ENCODE assay signal across 8 cellular contexts in genomic region chr2:65056215-65056989, GRCh38. TPM values are rescaled to one million over a fixed set of nuclear protein-coding genes. Genes with fewer than 3 reads are reported as not detected.
DNase-seq lines count a peak whose midpoint lies in the region; ATAC-seq and TF ChIP-seq lines count a peak whose summit lies in the region.

TSS of gene CEP68 (plus strand) at chr2:65056416. CDS start at chr2:65069445, 13,029 bp downstream.

- no peaks in the 10 kb centered on the region for H3K36me3 ChIP-seq in BJ (ENCODE audit: control insufficient read depth, insufficient read depth, low read length)

- H3K27ac ChIP-seq in cingulate gyrus (ENCODE audit: low read depth, low read length) = peak within 1 kb of the TSS; percentile 75

- peak within 1 kb of the TSS; percentile 52 for H3K4me3 ChIP-seq in BJ (ENCODE audit: low read depth, low read length)

- no peak for TF ChIP-seq CTCF in BJ (IDR thresholded peaks at IDR 0.05; ENCODE audit: insufficient read depth, low read depth, low read length)

- ATAC-seq in HG03457 (IDR thresholded peaks at IDR 0.05; ENCODE audit: unreplicated experiment) = peak; percentile 76

- CTCF ChIA-PET in BJ (lab: Yijun Ruan, JAX) = interaction anchor here (0.6 to 2.7 kb wide), 7 partner anchors 8 to 140 kb away, joined by 3 to 10 read pairs (median 4); no protein-coding TSS in a partner anchor

- no peaks in the 10 kb centered on the region for H3K27me3 ChIP-seq in BJ (ENCODE audit: control insufficient read depth, insufficient read depth, low read length)

- DNase-seq in BJ (ENCODE audit: low read depth) (peak; percentile 83), GM19240 (ENCODE audit: insufficient read length, low spot score) (peak; percentile 90), NCI-H524 (lab: John Stamatoyannopoulos, UW) (peak; percentile 88 to 98), kidney glomerular epithelial cell (lab: John Stamatoyannopoulos, UW) (peak; percentile 93)
- peak; percentile 96 for DNase-seq in activated CD4-positive, alpha-beta T cell treated with anti-CD3 and anti-CD28 coated beads for 4 hours
- peak; percentile 93 to 97 for DNase-seq in stimulated activated CD4-positive, alpha-beta T cell treated with anti-CD3 and anti-CD28 coated beads, Interleukin-15, amount 100 ng/mL, for 48 hours (ENCODE audit: low read depth in 2 of 2)

- POLR2A ChIA-PET in BJ (lab: Charles Lee) = interaction anchor here (0.5 kb wide), 1 partner anchor 9 kb away, joined by 3 read pairs; no protein-coding TSS in a partner anchor

RNA-seq across cellular contexts. Expression of gene CEP68, which starts in this region (rescaled TPM):
- 5.8 and 11.7 TPM in 2 replicates for polyA plus RNA-seq in BJ (2011; rRNA removed)
- polyA minus RNA-seq in BJ (2011; rRNA and poly(A)+ RNA removed) = 6.3 and 9.7 TPM in 2 replicates

Comparison
In these comparisons a context has a peak if more than half of its experiments do, and no peak if none do; other contexts are left out.
1. Peak in every context shown above with its lines: DNase-seq, ATAC-seq, H3K4me3 ChIP-seq and H3K27ac ChIP-seq.